Comparison of ENCODE assay signal across 8 cellular contexts in genomic region chr7:100584046-100584676, GRCh38. TPM values are rescaled to one million over a fixed set of nuclear protein-coding genes. Genes with fewer than 3 reads are reported as not detected.
DNase-seq lines count a peak whose midpoint lies in the region; ATAC-seq and TF ChIP-seq lines count a peak whose summit lies in the region.

No MANE protein-coding gene starts in this region.

- DNase-seq in HAP-1 (ENCODE audit: low spot score in 2 of 2) (no peak), SKM-1 treated with dmso at 0.1 percent for 144 hours (lab: John Stamatoyannopoulos, UW; ENCODE audit: unreplicated experiment) (peak; percentile 87), fibroblast of pulmonary artery (ENCODE audit: low read depth) (peak; percentile 67), gastrocnemius medialis (no peak), GOT3 (lab: John Stamatoyannopoulos, UW) (no peak), HuH-7 (ENCODE audit: low spot score) (no peak), NCI-H1048 (lab: John Stamatoyannopoulos, UW) (no peak)

- in situ Hi-C loops in HAP-1 (cut with MboI; ENCODE audit: low sequenced_read_pairs) = no loop called here
- in situ Hi-C loops in gastrocnemius medialis (cut with MboI; ENCODE audit: low sequenced_read_pairs in 4 of 4) = loop anchor here in 1 of 4 donors (10.0 to 25.0 kb wide), 2 partner anchors 111 to 278 kb away; partner anchors contain the start of genes GIGYF1, SLC12A9 and TRIP6

- intact Hi-C loops in gastrocnemius medialis (cut with DNase I; ENCODE audit: low total_unique reads) = no loop called here

- H3K9me3 ChIP-seq in HAP-1 (no peaks in the 10 kb centered on the region), gastrocnemius medialis (no peaks in the 10 kb centered on the region)

- TF ChIP-seq POLR2A in gastrocnemius medialis (IDR thresholded peaks at IDR 0.05) = no peak

- H3K4me3 ChIP-seq in HAP-1 = peak overlapping the region; percentile 76; the same call in 1 of the 2 replicates
- H3K4me3 ChIP-seq in fibroblast of pulmonary artery (replicated peaks; ENCODE audit: low read depth, low read length) = peak overlapping the region; percentile 80
- peak overlapping the region; percentile 89 to 98 (median 96) for H3K4me3 ChIP-seq in gastrocnemius medialis

- ATAC-seq in gastrocnemius medialis (no peak), HG03439 (IDR thresholded peaks at IDR 0.05; ENCODE audit: unreplicated experiment) (no peak)

- H3K36me3 ChIP-seq in HAP-1 (replicated peaks) (peaks cover 13% of the 10 kb centered on the region), gastrocnemius medialis (peaks cover 0 to 30% of the 10 kb centered on the region in 2 donors)

- TF ChIP-seq CTCF in fibroblast of pulmonary artery (IDR thresholded peaks at IDR 0.05; ENCODE audit: low read length, missing control alignments) (no peak), gastrocnemius medialis (IDR thresholded peaks at IDR 0.05 in 4 of 5, conservative IDR thresholded peaks at IDR 0.05 in 1 of 5) (no peak)

- H3K27ac ChIP-seq in gastrocnemius medialis = peak overlapping the region; percentile 92 to 97 (median 96)

- H3K4me1 ChIP-seq in HAP-1 = peaks cover 4% of the 10 kb centered on the region
- H3K4me1 ChIP-seq in gastrocnemius medialis = peaks cover 11 to 30% of the 10 kb centered on the region in 2 donors

- H3K27me3 ChIP-seq in HAP-1 (ENCODE audit: low read depth) = no peaks in the 10 kb centered on the region
- no peaks in the 10 kb centered on the region for H3K27me3 ChIP-seq in gastrocnemius medialis

RNA-seq across cellular contexts. Expression of gene LRCH4, which starts 1.8 kb away (rescaled TPM):
- 100 to 1,000 TPM in 1 of 4 donors, 10 to 100 TPM in 3; 71.1 to 105 (median 89.0) TPM for total RNA-seq in gastrocnemius medialis

RNA-seq across cellular contexts. Expression of gene FBXO24, which starts 2.0 kb away (rescaled TPM):
- total RNA-seq in gastrocnemius medialis = not detected

RNA-seq across cellular contexts. Expression of gene SAP25, which starts 10.5 kb away (rescaled TPM):
- under 1 TPM in 1 of 4 donors, not detected in 3; 0.49 TPM for total RNA-seq in gastrocnemius medialis

RNA-seq across cellular contexts. Expression of gene PCOLCE, which starts 18.0 kb away (rescaled TPM):
- 10 to 100 TPM in 1 of 4 donors, 1 to 10 TPM in 3; 1.6 to 17.3 (median 5.7) TPM for total RNA-seq in gastrocnemius medialis

RNA-seq across cellular contexts. Expression of gene MOSPD3, which starts 28.2 kb away (rescaled TPM):
- total RNA-seq in gastrocnemius medialis = 1 to 10 TPM; 3.5 to 9.1 (median 4.6) TPM

Comparison
In these comparisons a context has a peak if more than half of its experiments do, and no peak if none do; other contexts are left out.
1. DNase-seq: peak in SKM-1 treated with dmso at 0.1 percent for 144 hours (single experiment) and fibroblast of pulmonary artery (single experiment); none in HAP-1 (0 of 2), gastrocnemius medialis (0 of 2), GOT3 (single experiment), HuH-7 (single experiment) and NCI-H1048 (single experiment).
2. Peak in every context shown above with its lines, with median percentiles within 50 percentile points of each other: H3K4me3 ChIP-seq.